ENCODE assay signal across 9 cellular contexts in genomic region chr4:70651864-70652506, GRCh38. TPM values are rescaled to one million over a fixed set of nuclear protein-coding genes. Genes with fewer than 3 reads are reported as not detected.
DNase-seq lines count a peak whose midpoint lies in the region; ATAC-seq and TF ChIP-seq lines count a peak whose summit lies in the region.
"Had no signal": no experiment of that assay in that cellular context is flagged by ENCODE, and none has a peak within 500 bp of the region (broad histone marks: within the 10 kb centered on the region; RNA-seq: fewer than 3 reads in every experiment).

No MANE protein-coding gene starts in this region.

- H3K9me3 ChIP-seq in HCT116 (ENCODE audit: control insufficient read depth in 1 of 2, insufficient read depth in 1 of 2, low read depth in 1 of 2, low read length in 2 of 2): no peaks in the 10 kb centered on the region
- H3K9me3 ChIP-seq in right lobe of liver: no peaks in the 10 kb centered on the region
- H3K9me3 ChIP-seq: Caco-2 had no signal

- H3K27me3 ChIP-seq in HCT116 (ENCODE audit: insufficient read depth, low read length) (no peaks in the 10 kb centered on the region), right lobe of liver (no peaks in the 10 kb centered on the region)

- ATAC-seq in HCT116 (peak; percentile 83), right lobe of liver (peak; percentile 72 to 87 (median 79))

- peak overlapping the region; percentile 100 for H2AFZ ChIP-seq in HCT116 (ENCODE audit: low read depth, low read length, poor library complexity, severe bottlenecking)

- DNase-seq in NCI-H1436 (lab: John Stamatoyannopoulos, UW): peak; percentile 38
- no peak for DNase-seq in NCI-H1436 treated with DMSO at 0.1 percent for 48 hours (lab: John Stamatoyannopoulos, UW)
- peak; percentile 52 for DNase-seq in HCT116 (ENCODE audit: low read depth, low spot score)
- peak; percentile 10 for DNase-seq in NCI-H69 (lab: John Stamatoyannopoulos, UW)
- DNase-seq in cardiac fibroblast (ENCODE audit: low read depth in 2 of 2): peak; percentile 55 to 63
- DNase-seq in right lobe of liver: no peak
- DNase-seq in stimulated activated CD4-positive, alpha-beta T cell treated with anti-CD3 and anti-CD28 coated beads, Interleukin-12 subunit alpha, Interleukin-12 subunit beta, amount 100 ng/mL, for 4 hours: no peak
- no peak for DNase-seq in effector CD8-positive, alpha-beta T cell (lab: John Stamatoyannopoulos, UW)

- peak; percentile 78 for TF ChIP-seq RAD21 in HCT116 (IDR thresholded peaks at IDR 0.05; ENCODE audit: low read depth)

- H3K9ac ChIP-seq in HCT116 (ENCODE audit: low read length): peak overlapping the region; percentile 23

- H3K4me1 ChIP-seq in HCT116 (ENCODE audit: control insufficient read depth in 1 of 2, insufficient read depth in 2 of 2, low read length in 2 of 2): peaks cover 3 to 5% of the 10 kb centered on the region in 2 experiments; a peak in 2 of 4 replicates
- H3K4me1 ChIP-seq in right lobe of liver: no peaks in the 10 kb centered on the region

- no TSS peak for BruUV-seq in HCT116 (replicated peaks; lab: Mats Ljungman, UMichigan)

- 5% methylated on average over 4 of the region's 4 CpGs for WGBS in right lobe of liver (ENCODE audit: insufficient coverage, low coverage, low lambda C conversion rate, missing lambda C conversion rate)

- TF ChIP-seq CTCF in HCT116 (IDR thresholded peaks at IDR 0.05 in 2 of 3, conservative IDR thresholded peaks at IDR 0.05 in 1 of 3; ENCODE audit: borderline replicate concordance in 1 of 3, insufficient read depth in 1 of 3, low read depth in 2 of 3, low read length in 2 of 3): peak; percentile 26 to 74 (median 61); a peak in 4 of 6 replicates
- peak; percentile 44 for TF ChIP-seq CTCF in cardiac fibroblast (IDR thresholded peaks at IDR 0.05; ENCODE audit: low read depth, low read length)
- peak; percentile 50 to 73 (median 56) for TF ChIP-seq CTCF in right lobe of liver (IDR thresholded peaks at IDR 0.05)

- RAD21 ChIA-PET in HCT116 (lab: Charles Lee; ENCODE audit: low non-redundant PET in 1 of 2, low total read pairs in 2 of 2, uncharacterized antibody in 2 of 2, unreplicated experiment in 2 of 2): interaction anchor here (0.6 to 1.0 kb wide), 2 partner anchors 51 to 139 kb away, joined by 3 read pairs; no protein-coding TSS in a partner anchor

- H3K36me3 ChIP-seq in HCT116 (ENCODE audit: control insufficient read depth in 1 of 2, insufficient read depth in 2 of 2, low read length in 2 of 2) (no peaks in the 10 kb centered on the region), right lobe of liver (no peaks in the 10 kb centered on the region)

- no peak for TF ChIP-seq POLR2A in HCT116 (IDR thresholded peaks at IDR 0.05; ENCODE audit: borderline replicate concordance, extremely low read depth, insufficient read depth, insufficient read length)
- no peak for TF ChIP-seq POLR2A in right lobe of liver (IDR thresholded peaks at IDR 0.05)

- H3K4me2 ChIP-seq in HCT116 (ENCODE audit: low read length): peak overlapping the region; percentile 81

- POLR2A ChIA-PET in HCT116 (lab: Charles Lee): no interaction called here

- no peaks in the 10 kb centered on the region for H4K20me1 ChIP-seq in HCT116 (ENCODE audit: insufficient read depth)

- H3K4me3 ChIP-seq in HCT116 (replicated peaks in 1 of 2; ENCODE audit: low read depth in 1 of 2, low read length in 2 of 2) (peak overlapping the region; percentile 24 to 54), cardiac fibroblast (replicated peaks in 1 of 2; ENCODE audit: low read depth in 2 of 2, low read length in 2 of 2) (no peak overlapping the region), right lobe of liver (no peak overlapping the region)

- intact Hi-C loops in HCT116 (cut with micrococcal nuclease) (loop anchor here (1.0 to 10.0 kb wide), 4 partner anchors 358 to 1061 kb away; no protein-coding TSS in a partner anchor), right lobe of liver (cut with DNase I) (no loop called here)

- H3K9me2 ChIP-seq in HCT116 (ENCODE audit: insufficient read depth): no peaks in the 10 kb centered on the region

- H3K27ac ChIP-seq in HCT116 (ENCODE audit: low read depth, low read length) (no peak overlapping the region), right lobe of liver (no peak overlapping the region)

- no peaks in the 10 kb centered on the region for H3K79me2 ChIP-seq in HCT116 (ENCODE audit: insufficient read depth, low read length)

- CTCF ChIA-PET in HCT116 (lab: Charles Lee): interaction anchor here (0.8 to 2.7 kb wide), 7 partner anchors 22 to 374 kb away, joined by 3 to 32 read pairs (median 4); no protein-coding TSS in a partner anchor

TF ChIP-seq in HCT116, 20 proteins besides CTCF, POLR2A, EP300 and RAD21 (continues in another document):
- TF ChIP-seq ZBTB33 (IDR thresholded peaks at IDR 0.05; ENCODE audit: extremely low read depth, insufficient replicate concordance, low read length) (no peak), TCF7L2 (IDR thresholded peaks at IDR 0.05; ENCODE audit: borderline replicate concordance, extremely low read depth, insufficient read depth, insufficient read length) (no peak), FOSL1 (IDR thresholded peaks at IDR 0.05; ENCODE audit: low read depth) (no peak), REST (IDR thresholded peaks at IDR 0.05; ENCODE audit: low read depth) (no peak), EZH2phosphoT487 (IDR thresholded peaks at IDR 0.05; ENCODE audit: borderline replicate concordance) (no peak), POLR2AphosphoS5 (IDR thresholded peaks at IDR 0.05; ENCODE audit: low read depth, low read length) (no peak), JUND (IDR thresholded peaks at IDR 0.05) (no peak), YY1 (IDR thresholded peaks at IDR 0.05; ENCODE audit: extremely low read depth, insufficient replicate concordance, low read depth, low read length) (no peak), ZFX (IDR thresholded peaks at IDR 0.05) (no peak), SP1 (IDR thresholded peaks at IDR 0.05; ENCODE audit: low read depth) (no peak), ATF3 (IDR thresholded peaks at IDR 0.05) (no peak), ZNF274 (IDR thresholded peaks at IDR 0.05; ENCODE audit: low read depth, low read length) (no peak), SIN3A (IDR thresholded peaks at IDR 0.05; ENCODE audit: low read depth) (no peak), EZH2 (IDR thresholded peaks at IDR 0.05) (no peak), MAX (IDR thresholded peaks at IDR 0.05) (no peak), ELF1 (IDR thresholded peaks at IDR 0.05; ENCODE audit: borderline replicate concordance, low read depth) (no peak)

RNA-seq across cellular contexts. Expression of gene JCHAIN, which starts 14.3 kb away (rescaled TPM):
- total RNA-seq in HCT116 (2021; ENCODE audit: unreplicated experiment): 0.79 TPM
- polyA plus RNA-seq in HCT116 (2012): 0.32 TPM in 1 of 2 replicates, not detected in the other
- 10 to 100 TPM in 3 of 6 experiments, 1 to 10 TPM in 3; 3.9 to 39.7 (median 9.3) TPM for total RNA-seq in right lobe of liver
- total RNA-seq: Caco-2 had no signal

RNA-seq across cellular contexts. Expression of gene ENAM, which starts 23.4 kb away (rescaled TPM):
- total RNA-seq in HCT116 (2021; ENCODE audit: unreplicated experiment) (not detected), right lobe of liver (under 1 TPM; 0.07 to 0.86 (median 0.62) TPM)
- not detected in 2 replicates for polyA plus RNA-seq in HCT116 (2012)
- total RNA-seq: Caco-2 had no signal

RNA-seq across cellular contexts. Expression of gene UTP3, which starts 36.3 kb away (rescaled TPM):
- 33.7 TPM for total RNA-seq in HCT116 (2021; ENCODE audit: unreplicated experiment)
- polyA plus RNA-seq in HCT116 (2012): 28.3 and 30.6 TPM in 2 replicates
- 10 to 100 TPM; 10.2 to 22.3 (median 14.0) TPM for total RNA-seq in right lobe of liver

RNA-seq across cellular contexts. Expression of gene AMBN, which starts 59.9 kb away (rescaled TPM):
- total RNA-seq in HCT116 (2021; ENCODE audit: unreplicated experiment): not detected
- polyA plus RNA-seq in HCT116 (2012): not detected in 2 replicates
- total RNA-seq in right lobe of liver: not detected

Comparison
In these comparisons a context has a peak if more than half of its experiments do, and no peak if none do; other contexts are left out.
1. DNase-seq: peak in NCI-H1436 (single experiment), HCT116 (single experiment), NCI-H69 (single experiment) and cardiac fibroblast (2 of 2); none in NCI-H1436 treated with DMSO at 0.1 percent for 48 hours (single experiment), right lobe of liver (0 of 3), stimulated activated CD4-positive, alpha-beta T cell treated with anti-CD3 and anti-CD28 coated beads, Interleukin-12 subunit alpha, Interleukin-12 subunit beta, amount 100 ng/mL, for 4 hours (single experiment) and effector CD8-positive, alpha-beta T cell (single experiment).
2. H3K4me3 ChIP-seq: peak in HCT116 (2 of 2); none in cardiac fibroblast (0 of 2) and right lobe of liver (0 of 3).
3. Peak in every context shown above with its lines, with median percentiles within 50 percentile points of each other: CTCF ChIP-seq.